ENCODE assay signal across 8 cellular contexts in genomic region chr22:41285441-41285819, GRCh38.
DNase-seq lines count a peak whose midpoint lies in the region; ATAC-seq and TF ChIP-seq lines count a peak whose summit lies in the region.

No MANE protein-coding gene starts in this region.

- TF ChIP-seq CTCF in epithelial cell of esophagus (IDR thresholded peaks at IDR 0.05; ENCODE audit: insufficient read depth, low read depth, low read length, missing control alignments): no peak

- H3K36me3 ChIP-seq in mucosa of rectum (ENCODE audit: control insufficient read depth in 2 of 2, insufficient read depth in 2 of 2, low read length in 2 of 2): peaks cover 4 to 11% of the 10 kb centered on the region in 2 donors

- no peaks in the 10 kb centered on the region for H3K9me3 ChIP-seq in mucosa of rectum (ENCODE audit: control insufficient read depth in 2 of 2, low read length in 2 of 2)

- H3K4me3 ChIP-seq in epithelial cell of esophagus (ENCODE audit: low read length) (peak overlapping the region; percentile 86), mucosa of rectum (ENCODE audit: low read length in 2 of 2) (peak overlapping the region; percentile 81 to 86)

- H3K27me3 ChIP-seq in mucosa of rectum (ENCODE audit: control insufficient read depth in 2 of 2, insufficient read depth in 2 of 2, low read length in 2 of 2): no peaks in the 10 kb centered on the region

- DNase-seq in GM04503 (ENCODE audit: low read depth) (peak; percentile 65), NCI-H748 treated with DMSO at 0.1 percent for 48 hours (lab: John Stamatoyannopoulos, UW) (peak; percentile 13), epithelial cell of esophagus (ENCODE audit: low read depth) (peak; percentile 97)
- peak; percentile 86 for DNase-seq in activated CD8-positive, alpha-beta memory T cell treated with anti-CD3 and anti-CD28 coated beads, Interleukin-2, amount 50 U/mL, for 4 hours
- peak; percentile 81 for DNase-seq in stimulated activated CD8-positive, alpha-beta memory T cell treated with anti-CD3 and anti-CD28 coated beads, Interleukin-4, amount 100 ng/mL, for 24 hours (ENCODE audit: low read depth)

- peak overlapping the region; percentile 74 to 79 for H3K9ac ChIP-seq in mucosa of rectum (ENCODE audit: low read depth in 1 of 2, low read length in 2 of 2)

- peak overlapping the region; percentile 68 to 80 for H3K27ac ChIP-seq in mucosa of rectum (ENCODE audit: low read depth in 2 of 2, low read length in 2 of 2)

- peaks cover 20% of the 10 kb centered on the region in 2 donors for H3K4me1 ChIP-seq in mucosa of rectum (ENCODE audit: control insufficient read depth in 2 of 2, insufficient read depth in 2 of 2, low read length in 2 of 2)

- ATAC-seq in HG02938 (IDR thresholded peaks at IDR 0.05; ENCODE audit: unreplicated experiment) (peak; percentile 14), GM18870 (IDR thresholded peaks at IDR 0.05; ENCODE audit: unreplicated experiment) (no peak)

Comparison
In these comparisons a context has a peak if more than half of its experiments do, and no peak if none do; other contexts are left out.
1. DNase-seq: peak in every context shown above with its lines; median percentile 97 in epithelial cell of esophagus; 86 in activated CD8-positive, alpha-beta memory T cell treated with anti-CD3 and anti-CD28 coated beads, Interleukin-2, amount 50 U/mL, for 4 hours; 81 in stimulated activated CD8-positive, alpha-beta memory T cell treated with anti-CD3 and anti-CD28 coated beads, Interleukin-4, amount 100 ng/mL, for 24 hours; 65 in GM04503; 13 in NCI-H748 treated with DMSO at 0.1 percent for 48 hours.